Comparison of ENCODE assay signal across 1 cellular context in genomic region chr7:16850772-16851466, GRCh38.
TF ChIP-seq lines count a peak whose summit lies in the region.

No MANE protein-coding gene starts in this region.

TF ChIP-seq in K562, 482 proteins besides CTCF, POLR2A, EP300 and RAD21:
- no peak for TF ChIP-seq C11orf30 (IDR thresholded peaks at IDR 0.05; ENCODE audit: low read depth)
- no peak for TF ChIP-seq RBM14 (IDR thresholded peaks at IDR 0.05; ENCODE audit: borderline replicate concordance, insufficient read depth, low read depth, low read length)
- TF ChIP-seq CUX1 (CRISPR knock-in tag; IDR thresholded peaks at IDR 0.05): no peak
- TF ChIP-seq SPI1 (IDR thresholded peaks at IDR 0.05; ENCODE audit: borderline replicate concordance, low read depth, low read length): 0 out of 2 replicates have a peak, but pooled peaks have one; percentile 22
